In the genomic region with DNA sequence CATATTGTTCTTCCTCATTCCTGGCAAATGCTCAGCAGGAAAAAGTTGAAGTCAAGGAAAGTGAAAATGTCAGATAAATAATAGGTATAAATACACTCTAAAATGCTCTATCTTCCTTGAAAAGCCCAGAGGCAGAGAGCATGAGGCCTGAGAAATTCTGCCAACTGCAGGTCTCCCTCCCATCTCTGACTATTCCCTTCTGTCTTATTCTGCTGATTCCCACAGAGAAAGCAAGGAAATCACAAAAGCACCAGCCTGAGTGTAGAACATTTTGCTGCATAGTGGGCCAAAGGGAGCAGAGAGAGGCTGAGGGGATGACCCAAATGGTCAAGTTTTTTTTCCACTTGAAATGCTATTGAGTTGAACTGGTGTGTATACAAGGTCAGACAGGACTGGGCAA, we compare ENCODE assay signal across 5 cellular contexts. TPM values are rescaled to one million over a fixed set of nuclear protein-coding genes. Genes with fewer than 3 reads are reported as not detected.
"Had no signal": no experiment of that assay in that cellular context is flagged by ENCODE, and none has a peak within 500 bp of the region (broad histone marks: within the 10 kb centered on the region; RNA-seq: fewer than 3 reads in every experiment).

No MANE protein-coding gene starts in this region.

- H3K4me1 Mint-ChIP-seq: GM23338 had no signal

- ATAC-seq: GM23338, K562 had no signal

- H3K4me3 Mint-ChIP-seq: GM23338, H9 had no signal

- DNase-seq: H9, HCEC 1CT, IMR-90 had no signal

- H3K9me3 Mint-ChIP-seq: H9 had no signal

- H3K27ac Mint-ChIP-seq: GM23338, H9 had no signal

RNA-seq across cellular contexts. Expression of a gene that starts 12.4 kb away (rescaled TPM):
- total RNA-seq: IMR-90 had no signal
